ENCODE assay signal across 28 cellular contexts in the genomic region with DNA sequence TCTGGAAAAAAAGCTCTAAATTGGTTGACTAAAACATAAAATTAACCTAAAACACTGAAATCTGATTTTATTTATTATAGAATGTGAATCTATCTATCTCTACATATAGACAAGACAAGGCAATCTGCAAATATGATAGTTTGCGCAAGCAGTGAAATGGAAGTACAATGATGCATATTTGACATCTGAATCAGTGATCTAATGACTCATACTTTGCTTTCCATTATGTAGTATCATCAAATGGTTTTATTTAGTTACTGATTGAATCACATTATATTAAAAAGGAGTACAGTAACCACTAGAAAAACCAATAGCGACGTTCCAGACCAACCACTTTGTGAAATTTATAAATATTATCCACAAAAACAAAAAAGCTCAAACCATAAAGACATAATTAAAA.
A peak's percentile ranks its signal among the peaks of the same experiment; 100 is the strongest.
DNase-seq lines count a peak whose midpoint lies in the region; ATAC-seq, FAIRE-seq and TF ChIP-seq lines count a peak whose summit lies in the region.
"Had no signal": no experiment of that assay in that cellular context is flagged by ENCODE, and none has a peak within 500 bp of the region (broad histone marks: within the 10 kb centered on the region; RNA-seq: fewer than 3 reads in every experiment).

No MANE protein-coding gene starts in this region.

- H3K4me3 Mint-ChIP-seq in stimulated activated naive CD8-positive, alpha-beta T cell treated with anti-CD3 and anti-CD28 coated beads, Interleukin-15, amount 100 ng/mL, for 72 hours, result no peak overlapping the region
- H3K4me3 Mint-ChIP-seq: activated naive CD8-positive, alpha-beta T cell; activated T-cell treated with anti-CD3 and anti-CD28 coated beads, Interleukin-2, amount 50 U/mL, for 24 hours; nephron had no signal

- H3K27ac ChIP-seq in RWPE1, result no peak overlapping the region
- H3K27ac ChIP-seq: C4-2B, colonic mucosa, hepatocyte, tibial nerve had no signal

- POLR2A ChIA-PET in RWPE1 (lab: Yijun Ruan, JAX; ENCODE audit: low non-redundant PET), result no interaction called here

- DNase-seq in HPDE6-E6E7 (ENCODE audit: extremely low spot score) (peak; percentile 1), RWPE1 (ENCODE audit: low spot score) (peak; percentile 2), fibroblast of mammary gland (ENCODE audit: low read depth) (peak; percentile 30), NCI-H69 (lab: John Stamatoyannopoulos, UW) (no peak), D721Med (ENCODE audit: insufficient read length, low spot score) (no peak)
- no peak for DNase-seq in stimulated activated naive CD8-positive, alpha-beta T cell treated with anti-CD3 and anti-CD28 coated beads, Interleukin-15, amount 100 ng/mL, for 72 hours
- DNase-seq: activated CD4-positive, CD25-positive, alpha-beta regulatory T cell; activated effector memory CD4-positive, alpha-beta T cell treated with anti-CD3 and anti-CD28 coated beads, Interleukin-2, amount 50 U/mL, for 16 hours; activated T-cell treated with anti-CD3 and anti-CD28 coated beads, Interleukin-2, amount 50 U/mL, for 24 hours; anterior cingulate cortex; colonic mucosa; effector CD8-positive, alpha-beta T cell; KG1; left colon; NCI-H146; NCI-H446; NCI-H82; stimulated activated CD4-positive, alpha-beta T cell treated with anti-CD3 and anti-CD28 coated beads, Interleukin-15, amount 100 ng/mL, for 24 hours; stimulated activated CD4-positive, alpha-beta T cell treated with anti-CD3 and anti-CD28 coated beads, Interleukin-4, amount 100 ng/mL, for 4 hours; T-helper 1 cell had no signal

- TF ChIP-seq CTCF in RWPE1 (conservative IDR thresholded peaks at IDR 0.05; ENCODE audit: low read depth), result no peak
- no peak for TF ChIP-seq CTCF in fibroblast of mammary gland (conservative IDR thresholded peaks at IDR 0.05; ENCODE audit: control insufficient read depth, insufficient read depth, low read depth, low read length)
- TF ChIP-seq CTCF in D721Med (IDR thresholded peaks at IDR 0.05; ENCODE audit: insufficient read depth, missing control alignments), result no peak

- no peak overlapping the region for H3K27ac Mint-ChIP-seq in stimulated activated naive CD8-positive, alpha-beta T cell treated with anti-CD3 and anti-CD28 coated beads, Interleukin-15, amount 100 ng/mL, for 72 hours
- H3K27ac Mint-ChIP-seq: activated naive CD8-positive, alpha-beta T cell; activated T-cell treated with anti-CD3 and anti-CD28 coated beads, Interleukin-2, amount 50 U/mL, for 24 hours; nephron had no signal

- no peaks in the 10 kb centered on the region for H3K27me3 Mint-ChIP-seq in stimulated activated naive CD8-positive, alpha-beta T cell treated with anti-CD3 and anti-CD28 coated beads, Interleukin-15, amount 100 ng/mL, for 72 hours
- H3K27me3 Mint-ChIP-seq: activated naive CD8-positive, alpha-beta T cell; activated T-cell treated with anti-CD3 and anti-CD28 coated beads, Interleukin-2, amount 50 U/mL, for 24 hours had no signal

- H3K9me3 Mint-ChIP-seq in stimulated activated naive CD8-positive, alpha-beta T cell treated with anti-CD3 and anti-CD28 coated beads, Interleukin-15, amount 100 ng/mL, for 72 hours, result peaks cover 8 to 15% of the 10 kb centered on the region in 2 donors

- no peak for FAIRE-seq in D721Med (lab: Jason Lieb, UNC)
- FAIRE-seq: GM18507, GM19239 had no signal

- H3K4me1 Mint-ChIP-seq in stimulated activated naive CD8-positive, alpha-beta T cell treated with anti-CD3 and anti-CD28 coated beads, Interleukin-15, amount 100 ng/mL, for 72 hours, result no peaks in the 10 kb centered on the region
- H3K4me1 Mint-ChIP-seq: nephron had no signal

- CTCF ChIA-PET in RWPE1 (lab: Yijun Ruan, JAX), result no interaction called here

- H3K4me3 ChIP-seq in fibroblast of mammary gland (ENCODE audit: control insufficient read depth, low read depth, low read length), result no peak overlapping the region
- H3K4me3 ChIP-seq: colonic mucosa, hepatocyte, tibial nerve had no signal

- no peak for ATAC-seq in stimulated activated naive CD8-positive, alpha-beta T cell treated with anti-CD3 and anti-CD28 coated beads, Interleukin-15, amount 100 ng/mL, for 72 hours
- ATAC-seq in GM19455 (IDR thresholded peaks at IDR 0.05; ENCODE audit: unreplicated experiment), result no peak
- ATAC-seq: left colon had no signal

Comparison
In these comparisons a context has a peak if more than half of its experiments do, and no peak if none do; other contexts are left out.
1. DNase-seq: peak in HPDE6-E6E7 (single experiment), RWPE1 (single experiment) and fibroblast of mammary gland (single experiment); none in NCI-H69 (single experiment), stimulated activated naive CD8-positive, alpha-beta T cell treated with anti-CD3 and anti-CD28 coated beads, Interleukin-15, amount 100 ng/mL, for 72 hours (0 of 2) and D721Med (single experiment).